ENCODE assay signal across 1 cellular context in the genomic region with DNA sequence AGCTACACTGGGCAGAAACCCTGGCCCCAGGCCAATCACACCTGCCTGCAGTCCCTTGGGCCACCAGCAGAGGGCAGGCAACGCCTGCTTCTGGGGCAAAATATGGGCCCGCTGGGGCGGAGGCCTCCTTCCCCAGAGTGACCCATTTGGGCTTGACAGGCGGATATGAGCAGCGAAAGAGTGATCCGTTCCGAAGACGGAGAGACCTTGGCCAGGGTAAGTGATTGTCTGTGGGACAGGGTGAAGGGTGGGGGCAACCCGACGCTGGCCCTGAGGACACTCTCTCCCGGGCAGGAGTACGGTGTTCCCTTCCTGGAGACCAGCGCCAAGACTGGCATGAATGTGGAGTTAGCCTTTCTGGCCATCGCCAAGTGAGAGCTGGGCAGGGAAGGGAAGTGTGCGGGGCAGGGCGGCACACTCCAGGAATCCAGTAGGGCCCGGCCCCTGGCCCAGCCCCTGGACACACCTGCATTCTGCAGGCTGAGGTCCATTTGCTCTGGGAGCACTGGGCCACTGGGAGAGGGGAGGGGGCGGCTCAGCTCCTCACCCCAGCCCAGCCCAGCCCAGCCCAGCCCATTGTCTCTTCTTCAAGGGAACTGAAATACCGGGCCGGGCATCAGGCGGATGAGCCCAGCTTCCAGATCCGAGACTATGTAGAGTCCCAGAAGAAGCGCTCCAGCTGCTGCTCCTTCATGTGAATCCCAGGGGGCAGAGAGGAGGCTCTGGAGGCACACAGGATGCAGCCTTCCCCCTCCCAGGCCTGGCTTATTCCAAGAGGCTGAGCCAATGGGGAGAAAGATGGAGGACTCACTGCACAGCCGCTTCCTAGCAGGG.
TF ChIP-seq lines count a peak whose summit lies in the region.

No MANE protein-coding gene starts in this region.

TF ChIP-seq in HepG2, 621 proteins besides CTCF, POLR2A, EP300 and RAD21 (continued from another document and continues in another):
- TF ChIP-seq, protein P1, sequence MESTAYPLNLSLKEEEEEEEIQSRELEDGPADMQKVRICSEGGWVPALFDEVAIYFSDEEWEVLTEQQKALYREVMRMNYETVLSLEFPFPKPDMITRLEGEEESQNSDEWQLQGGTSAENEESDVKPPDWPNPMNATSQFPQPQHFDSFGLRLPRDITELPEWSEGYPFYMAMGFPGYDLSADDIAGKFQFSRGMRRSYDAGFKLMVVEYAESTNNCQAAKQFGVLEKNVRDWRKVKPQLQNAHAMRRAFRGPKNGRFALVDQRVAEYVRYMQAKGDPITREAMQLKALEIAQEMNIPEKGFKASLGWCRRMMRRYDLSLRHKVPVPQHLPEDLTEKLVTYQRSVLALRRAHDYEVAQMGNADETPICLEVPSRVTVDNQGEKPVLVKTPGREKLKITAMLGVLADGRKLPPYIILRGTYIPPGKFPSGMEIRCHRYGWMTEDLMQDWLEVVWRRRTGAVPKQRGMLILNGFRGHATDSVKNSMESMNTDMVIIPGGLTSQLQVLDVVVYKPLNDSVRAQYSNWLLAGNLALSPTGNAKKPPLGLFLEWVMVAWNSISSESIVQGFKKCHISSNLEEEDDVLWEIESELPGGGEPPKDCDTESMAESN (CRISPR knock-in tag; conservative IDR thresholded peaks at IDR 0.05) = peak; percentile 75; the same call in 1 of the 2 replicates
- TF ChIP-seq REPIN1 (CRISPR knock-in tag; IDR thresholded peaks at IDR 0.05; ENCODE audit: borderline replicate concordance, low read depth) (peak; percentile 89), GATAD1 (CRISPR knock-in tag; IDR thresholded peaks at IDR 0.05) (peak; percentile 64; the same call in 1 of the 2 replicates), ZNF773 (CRISPR knock-in tag; IDR thresholded peaks at IDR 0.05; ENCODE audit: borderline replicate concordance) (no peak), ZIK1 (CRISPR knock-in tag; IDR thresholded peaks at IDR 0.05; ENCODE audit: borderline replicate concordance, low read depth) (peak; percentile 74; the same call in 1 of the 2 replicates), SAP130 (CRISPR knock-in tag; IDR thresholded peaks at IDR 0.05; ENCODE audit: low read depth) (peak; percentile 66), YEATS2 (CRISPR knock-in tag; IDR thresholded peaks at IDR 0.05; ENCODE audit: borderline replicate concordance) (peak; percentile 43; the same call in 1 of the 2 replicates), SALL1 (CRISPR knock-in tag; IDR thresholded peaks at IDR 0.05) (peak; percentile 88), ZNF451 (CRISPR knock-in tag; IDR thresholded peaks at IDR 0.05) (0 out of 2 replicates have a peak, but pooled peaks have one; percentile 42), ZNF317 (CRISPR knock-in tag; IDR thresholded peaks at IDR 0.05) (0 out of 2 replicates have a peak, but pooled peaks have one; percentile 10), PHF20 (CRISPR knock-in tag; IDR thresholded peaks at IDR 0.05) (no peak), ZNF138 (CRISPR knock-in tag; IDR thresholded peaks at IDR 0.05; ENCODE audit: low read depth) (no peak), SIX1 (CRISPR knock-in tag; IDR thresholded peaks at IDR 0.05; ENCODE audit: borderline replicate concordance) (no peak), SRF (IDR thresholded peaks at IDR 0.05; ENCODE audit: low read depth, low read length) (0 out of 2 replicates have a peak, but pooled peaks have one; percentile 23), TMF1 (CRISPR knock-in tag; IDR thresholded peaks at IDR 0.05; ENCODE audit: low read depth) (peak; percentile 23; the same call in 1 of the 2 replicates), ZNF598 (CRISPR knock-in tag; IDR thresholded peaks at IDR 0.05; ENCODE audit: borderline replicate concordance) (peak; percentile 98; the same call in 1 of the 2 replicates), YY1 (IDR thresholded peaks at IDR 0.05; ENCODE audit: insufficient read depth, insufficient replicate concordance, low read depth, low read length) (peak; percentile 66), ZNF777 (CRISPR knock-in tag; IDR thresholded peaks at IDR 0.05) (peak; percentile 23; the same call in 1 of the 2 replicates), NFKBIZ (CRISPR knock-in tag; IDR thresholded peaks at IDR 0.05) (peak; percentile 54; the same call in 1 of the 2 replicates)
- TF ChIP-seq, protein P2, sequence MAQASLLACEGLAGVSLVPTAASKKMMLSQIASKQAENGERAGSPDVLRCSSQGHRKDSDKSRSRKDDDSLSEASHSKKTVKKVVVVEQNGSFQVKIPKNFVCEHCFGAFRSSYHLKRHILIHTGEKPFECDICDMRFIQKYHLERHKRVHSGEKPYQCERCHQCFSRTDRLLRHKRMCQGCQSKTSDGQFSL (CRISPR knock-in tag; IDR thresholded peaks at IDR 0.05) = 0 out of 2 replicates have a peak, but pooled peaks have one; percentile 15
- TF ChIP-seq, protein P3, sequence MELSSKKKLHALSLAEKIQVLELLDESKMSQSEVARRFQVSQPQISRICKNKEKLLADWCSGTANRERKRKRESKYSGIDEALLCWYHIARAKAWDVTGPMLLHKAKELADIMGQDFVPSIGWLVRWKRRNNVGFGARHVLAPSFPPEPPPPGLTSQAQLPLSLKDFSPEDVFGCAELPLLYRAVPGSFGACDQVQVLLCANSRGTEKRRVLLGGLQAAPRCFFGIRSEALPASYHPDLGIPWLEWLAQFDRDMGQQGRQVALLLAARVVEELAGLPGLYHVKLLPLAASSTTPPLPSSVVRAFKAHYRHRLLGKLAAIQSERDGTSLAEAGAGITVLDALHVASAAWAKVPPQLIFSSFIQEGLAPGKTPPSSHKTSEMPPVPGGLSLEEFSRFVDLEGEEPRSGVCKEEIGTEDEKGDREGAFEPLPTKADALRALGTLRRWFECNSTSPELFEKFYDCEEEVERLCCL (CRISPR knock-in tag; IDR thresholded peaks at IDR 0.05; ENCODE audit: borderline replicate concordance) = no peak
- TF ChIP-seq, protein P4, sequence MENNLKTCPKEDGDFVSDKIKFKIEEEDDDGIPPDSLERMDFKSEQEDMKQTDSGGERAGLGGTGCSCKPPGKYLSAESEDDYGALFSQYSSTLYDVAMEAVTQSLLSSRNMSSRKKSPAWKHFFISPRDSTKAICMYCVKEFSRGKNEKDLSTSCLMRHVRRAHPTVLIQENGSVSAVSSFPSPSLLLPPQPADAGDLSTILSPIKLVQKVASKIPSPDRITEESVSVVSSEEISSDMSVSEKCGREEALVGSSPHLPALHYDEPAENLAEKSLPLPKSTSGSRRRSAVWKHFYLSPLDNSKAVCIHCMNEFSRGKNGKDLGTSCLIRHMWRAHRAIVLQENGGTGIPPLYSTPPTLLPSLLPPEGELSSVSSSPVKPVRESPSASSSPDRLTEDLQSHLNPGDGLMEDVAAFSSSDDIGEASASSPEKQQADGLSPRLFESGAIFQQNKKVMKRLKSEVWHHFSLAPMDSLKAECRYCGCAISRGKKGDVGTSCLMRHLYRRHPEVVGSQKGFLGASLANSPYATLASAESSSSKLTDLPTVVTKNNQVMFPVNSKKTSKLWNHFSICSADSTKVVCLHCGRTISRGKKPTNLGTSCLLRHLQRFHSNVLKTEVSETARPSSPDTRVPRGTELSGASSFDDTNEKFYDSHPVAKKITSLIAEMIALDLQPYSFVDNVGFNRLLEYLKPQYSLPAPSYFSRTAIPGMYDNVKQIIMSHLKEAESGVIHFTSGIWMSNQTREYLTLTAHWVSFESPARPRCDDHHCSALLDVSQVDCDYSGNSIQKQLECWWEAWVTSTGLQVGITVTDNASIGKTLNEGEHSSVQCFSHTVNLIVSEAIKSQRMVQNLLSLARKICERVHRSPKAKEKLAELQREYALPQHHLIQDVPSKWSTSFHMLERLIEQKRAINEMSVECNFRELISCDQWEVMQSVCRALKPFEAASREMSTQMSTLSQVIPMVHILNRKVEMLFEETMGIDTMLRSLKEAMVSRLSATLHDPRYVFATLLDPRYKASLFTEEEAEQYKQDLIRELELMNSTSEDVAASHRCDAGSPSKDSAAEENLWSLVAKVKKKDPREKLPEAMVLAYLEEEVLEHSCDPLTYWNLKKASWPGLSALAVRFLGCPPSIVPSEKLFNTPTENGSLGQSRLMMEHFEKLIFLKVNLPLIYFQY (CRISPR knock-in tag; IDR thresholded peaks at IDR 0.05; ENCODE audit: borderline replicate concordance) = peak; percentile 100
- TF ChIP-seq, protein P5, sequence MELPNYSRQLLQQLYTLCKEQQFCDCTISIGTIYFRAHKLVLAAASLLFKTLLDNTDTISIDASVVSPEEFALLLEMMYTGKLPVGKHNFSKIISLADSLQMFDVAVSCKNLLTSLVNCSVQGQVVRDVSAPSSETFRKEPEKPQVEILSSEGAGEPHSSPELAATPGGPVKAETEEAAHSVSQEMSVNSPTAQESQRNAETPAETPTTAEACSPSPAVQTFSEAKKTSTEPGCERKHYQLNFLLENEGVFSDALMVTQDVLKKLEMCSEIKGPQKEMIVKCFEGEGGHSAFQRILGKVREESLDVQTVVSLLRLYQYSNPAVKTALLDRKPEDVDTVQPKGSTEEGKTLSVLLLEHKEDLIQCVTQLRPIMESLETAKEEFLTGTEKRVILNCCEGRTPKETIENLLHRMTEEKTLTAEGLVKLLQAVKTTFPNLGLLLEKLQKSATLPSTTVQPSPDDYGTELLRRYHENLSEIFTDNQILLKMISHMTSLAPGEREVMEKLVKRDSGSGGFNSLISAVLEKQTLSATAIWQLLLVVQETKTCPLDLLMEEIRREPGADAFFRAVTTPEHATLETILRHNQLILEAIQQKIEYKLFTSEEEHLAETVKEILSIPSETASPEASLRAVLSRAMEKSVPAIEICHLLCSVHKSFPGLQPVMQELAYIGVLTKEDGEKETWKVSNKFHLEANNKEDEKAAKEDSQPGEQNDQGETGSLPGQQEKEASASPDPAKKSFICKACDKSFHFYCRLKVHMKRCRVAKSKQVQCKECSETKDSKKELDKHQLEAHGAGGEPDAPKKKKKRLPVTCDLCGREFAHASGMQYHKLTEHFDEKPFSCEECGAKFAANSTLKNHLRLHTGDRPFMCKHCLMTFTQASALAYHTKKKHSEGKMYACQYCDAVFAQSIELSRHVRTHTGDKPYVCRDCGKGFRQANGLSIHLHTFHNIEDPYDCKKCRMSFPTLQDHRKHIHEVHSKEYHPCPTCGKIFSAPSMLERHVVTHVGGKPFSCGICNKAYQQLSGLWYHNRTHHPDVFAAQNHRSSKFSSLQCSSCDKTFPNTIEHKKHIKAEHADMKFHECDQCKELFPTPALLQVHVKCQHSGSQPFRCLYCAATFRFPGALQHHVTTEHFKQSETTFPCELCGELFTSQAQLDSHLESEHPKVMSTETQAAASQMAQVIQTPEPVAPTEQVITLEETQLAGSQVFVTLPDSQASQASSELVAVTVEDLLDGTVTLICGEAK (IDR thresholded peaks at IDR 0.05) = no peak
- TF ChIP-seq, protein P5 (CRISPR knock-in tag; IDR thresholded peaks at IDR 0.05) = 0 out of 2 replicates have a peak, but pooled peaks have one; percentile 11
- TF ChIP-seq, protein P6, sequence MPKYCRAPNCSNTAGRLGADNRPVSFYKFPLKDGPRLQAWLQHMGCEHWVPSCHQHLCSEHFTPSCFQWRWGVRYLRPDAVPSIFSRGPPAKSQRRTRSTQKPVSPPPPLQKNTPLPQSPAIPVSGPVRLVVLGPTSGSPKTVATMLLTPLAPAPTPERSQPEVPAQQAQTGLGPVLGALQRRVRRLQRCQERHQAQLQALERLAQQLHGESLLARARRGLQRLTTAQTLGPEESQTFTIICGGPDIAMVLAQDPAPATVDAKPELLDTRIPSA (CRISPR knock-in tag; IDR thresholded peaks at IDR 0.05; ENCODE audit: borderline replicate concordance) = no peak
- TF ChIP-seq, protein P7, sequence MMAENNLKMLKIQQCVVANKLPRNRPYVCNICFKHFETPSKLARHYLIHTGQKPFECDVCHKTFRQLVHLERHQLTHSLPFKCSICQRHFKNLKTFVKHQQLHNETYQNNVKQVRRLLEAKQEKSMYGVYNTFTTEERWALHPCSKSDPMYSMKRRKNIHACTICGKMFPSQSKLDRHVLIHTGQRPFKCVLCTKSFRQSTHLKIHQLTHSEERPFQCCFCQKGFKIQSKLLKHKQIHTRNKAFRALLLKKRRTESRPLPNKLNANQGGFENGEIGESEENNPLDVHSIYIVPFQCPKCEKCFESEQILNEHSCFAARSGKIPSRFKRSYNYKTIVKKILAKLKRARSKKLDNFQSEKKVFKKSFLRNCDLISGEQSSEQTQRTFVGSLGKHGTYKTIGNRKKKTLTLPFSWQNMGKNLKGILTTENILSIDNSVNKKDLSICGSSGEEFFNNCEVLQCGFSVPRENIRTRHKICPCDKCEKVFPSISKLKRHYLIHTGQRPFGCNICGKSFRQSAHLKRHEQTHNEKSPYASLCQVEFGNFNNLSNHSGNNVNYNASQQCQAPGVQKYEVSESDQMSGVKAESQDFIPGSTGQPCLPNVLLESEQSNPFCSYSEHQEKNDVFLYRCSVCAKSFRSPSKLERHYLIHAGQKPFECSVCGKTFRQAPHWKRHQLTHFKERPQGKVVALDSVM (CRISPR knock-in tag; IDR thresholded peaks at IDR 0.05) = peak; percentile 58
- TF ChIP-seq, protein P8, sequence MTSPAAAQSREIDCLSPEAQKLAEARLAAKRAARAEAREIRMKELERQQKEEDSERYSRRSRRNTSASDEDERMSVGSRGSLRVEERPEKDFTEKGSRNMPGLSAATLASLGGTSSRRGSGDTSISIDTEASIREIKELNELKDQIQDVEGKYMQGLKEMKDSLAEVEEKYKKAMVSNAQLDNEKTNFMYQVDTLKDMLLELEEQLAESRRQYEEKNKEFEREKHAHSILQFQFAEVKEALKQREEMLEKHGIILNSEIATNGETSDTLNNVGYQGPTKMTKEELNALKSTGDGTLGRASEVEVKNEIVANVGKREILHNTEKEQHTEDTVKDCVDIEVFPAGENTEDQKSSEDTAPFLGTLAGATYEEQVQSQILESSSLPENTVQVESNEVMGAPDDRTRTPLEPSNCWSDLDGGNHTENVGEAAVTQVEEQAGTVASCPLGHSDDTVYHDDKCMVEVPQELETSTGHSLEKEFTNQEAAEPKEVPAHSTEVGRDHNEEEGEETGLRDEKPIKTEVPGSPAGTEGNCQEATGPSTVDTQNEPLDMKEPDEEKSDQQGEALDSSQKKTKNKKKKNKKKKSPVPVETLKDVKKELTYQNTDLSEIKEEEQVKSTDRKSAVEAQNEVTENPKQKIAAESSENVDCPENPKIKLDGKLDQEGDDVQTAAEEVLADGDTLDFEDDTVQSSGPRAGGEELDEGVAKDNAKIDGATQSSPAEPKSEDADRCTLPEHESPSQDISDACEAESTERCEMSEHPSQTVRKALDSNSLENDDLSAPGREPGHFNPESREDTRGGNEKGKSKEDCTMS (CRISPR knock-in tag; conservative IDR thresholded peaks at IDR 0.05) = peak; percentile 78; the same call in 1 of the 2 replicates
